ENCODE assay signal across 7 cellular contexts in the genomic region with DNA sequence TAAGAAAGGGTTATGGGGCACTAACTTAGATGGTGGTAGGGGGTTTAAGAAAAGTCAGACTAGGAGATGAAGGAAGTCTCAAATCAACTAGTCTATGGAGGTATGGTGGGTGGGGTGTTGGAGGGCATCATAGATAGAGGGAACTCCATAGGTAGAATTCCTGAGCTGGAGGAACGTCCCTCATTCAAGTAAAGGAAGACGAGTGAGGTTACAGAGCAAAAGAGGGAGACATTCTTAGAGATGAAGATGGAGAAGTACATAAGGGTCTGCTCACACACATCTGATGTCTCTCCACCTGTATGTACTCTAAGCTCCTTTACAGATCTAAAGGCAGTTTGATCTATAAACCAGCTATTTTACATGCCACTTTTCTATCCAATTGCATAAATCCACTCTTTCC. TPM values are rescaled to one million over a fixed set of nuclear protein-coding genes. Genes with fewer than 3 reads are reported as not detected.
DNase-seq lines count a peak whose midpoint lies in the region; FAIRE-seq and TF ChIP-seq lines count a peak whose summit lies in the region.

No MANE protein-coding gene starts in this region.

- no peaks in the 10 kb centered on the region for H3K27me3 ChIP-seq in skeletal muscle satellite cell (ENCODE audit: control insufficient read depth, insufficient read depth, low read length)

- peak overlapping the region; percentile 93 for H3K4me2 ChIP-seq in skeletal muscle satellite cell (ENCODE audit: low read length)

- no peaks in the 10 kb centered on the region for H3K9me3 ChIP-seq in SK-N-MC (ENCODE audit: low read depth, low read length)
- H3K9me3 ChIP-seq in skeletal muscle satellite cell (replicated peaks; ENCODE audit: low read length) = no peaks in the 10 kb centered on the region

- TF ChIP-seq POLR2A in H54 (IDR thresholded peaks at IDR 0.05; ENCODE audit: low read depth, low read length) = no peak

- peak; percentile 41 for FAIRE-seq in H54 (lab: Jason Lieb, UNC)

- H3K4me1 ChIP-seq in skeletal muscle satellite cell (ENCODE audit: control insufficient read depth, insufficient read depth, low read length) = peaks cover 27% of the 10 kb centered on the region

- no peak overlapping the region for H3K27ac ChIP-seq in SK-N-MC

- H3K9ac ChIP-seq in SK-N-MC (ENCODE audit: insufficient read length) (peak overlapping the region; percentile 90), skeletal muscle satellite cell (ENCODE audit: low read depth, low read length) (peak overlapping the region; percentile 95)

- DNase-seq in H54 (ENCODE audit: insufficient read length, low spot score) = no peak
- no peak for DNase-seq in SK-N-MC (ENCODE audit: low read depth, low spot score)
- DNase-seq in fibroblast of pulmonary artery (ENCODE audit: low read depth) = peak; percentile 46
- no peak for DNase-seq in NCI-H345 (lab: John Stamatoyannopoulos, UW)
- no peak for DNase-seq in NCI-H510A treated with DMSO at 0.1 percent for 48 hours (lab: John Stamatoyannopoulos, UW)
- DNase-seq in stimulated activated CD4-positive, alpha-beta T cell treated with anti-CD3 and anti-CD28 coated beads, Interleukin-4, amount 100 ng/mL, for 4 hours = no peak

- peaks cover 15% of the 10 kb centered on the region for H3K36me3 ChIP-seq in SK-N-MC (ENCODE audit: insufficient read depth, low read length)
- H3K36me3 ChIP-seq in skeletal muscle satellite cell (ENCODE audit: insufficient read depth, low read length) = no peaks in the 10 kb centered on the region

- peak overlapping the region; percentile 83 for H3K4me3 ChIP-seq in SK-N-MC
- H3K4me3 ChIP-seq in fibroblast of pulmonary artery (replicated peaks; ENCODE audit: low read depth, low read length) = peak overlapping the region; percentile 78
- peak overlapping the region; percentile 91 for H3K4me3 ChIP-seq in skeletal muscle satellite cell (ENCODE audit: low read length)

- no peak for TF ChIP-seq CTCF in fibroblast of pulmonary artery (IDR thresholded peaks at IDR 0.05; ENCODE audit: low read length, missing control alignments)

RNA-seq across cellular contexts. Expression of gene PLSCR1, which starts 1.4 kb away (rescaled TPM):
- 33.6 and 41.8 TPM in 2 replicates for total RNA-seq in skeletal muscle satellite cell (2012; rRNA removed)
